Comparison of ENCODE assay signal across 1 cellular context in genomic region chr1:31244326-31244725, GRCh38.
TF ChIP-seq lines count a peak whose summit lies in the region.

No MANE protein-coding gene starts in this region.

TF ChIP-seq in IMR-90, 13 proteins besides CTCF, POLR2A, EP300 and RAD21 (continued from another document):
- no peak for TF ChIP-seq BHLHE40 (IDR thresholded peaks at IDR 0.05; ENCODE audit: low read depth, low read length)
